Comparison of ENCODE assay signal across 9 cellular contexts in the genomic region with DNA sequence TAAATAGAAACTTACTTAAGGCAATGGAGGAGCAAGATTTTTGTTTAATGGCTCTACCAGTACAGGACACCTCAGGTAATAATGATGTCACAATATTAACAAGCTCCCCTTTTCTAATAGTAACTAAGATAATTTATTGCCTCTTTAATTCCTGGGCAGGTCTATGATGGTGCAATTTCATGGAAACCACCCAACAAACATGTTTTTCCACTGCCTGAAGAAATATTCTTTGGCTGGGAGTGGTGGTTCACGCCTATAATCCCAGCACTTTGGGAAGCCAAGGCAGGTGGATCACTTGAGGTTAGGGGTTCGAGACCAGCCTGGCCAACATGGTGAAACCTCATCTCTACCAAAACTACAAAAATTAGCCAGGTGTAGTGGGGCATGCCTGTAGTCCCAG. TPM values are rescaled to one million over a fixed set of nuclear protein-coding genes. Genes with fewer than 3 reads are reported as not detected.
DNase-seq lines count a peak whose midpoint lies in the region; ATAC-seq and TF ChIP-seq lines count a peak whose summit lies in the region.
"Not testable (repeated sequence)": the region's sequence is repeated elsewhere in the genome, so short reads cannot be mapped to it uniquely, and the experiment has no call there.
"Had no signal": no experiment of that assay in that cellular context is flagged by ENCODE, and none has a peak within 500 bp of the region (broad histone marks: within the 10 kb centered on the region; RNA-seq: fewer than 3 reads in every experiment).

No MANE protein-coding gene starts in this region.

- ATAC-seq in esophagus mucosa (peak; percentile 34), sciatic nerve (peak; percentile 63)

- H3K4ac ChIP-seq in mesenchymal stem cell (ENCODE audit: low read depth in 1 of 2, low read length in 2 of 2) = not testable (repeated sequence)

- H2BK5ac ChIP-seq in mesenchymal stem cell (ENCODE audit: low read depth, low read length, poor library complexity, severe bottlenecking) = not testable (repeated sequence)

- peaks cover 27% of the 10 kb centered on the region for H3K79me1 ChIP-seq in mesenchymal stem cell (replicated peaks; ENCODE audit: low read length, poor library complexity, severe bottlenecking)

- not testable (repeated sequence) for H3K9me3 ChIP-seq in hepatocyte (ENCODE audit: low read depth); mesenchymal stem cell (ENCODE audit: control insufficient read depth, low read length); subcutaneous abdominal adipose tissue (ENCODE audit: control insufficient read depth in 5 of 5, low read length in 5 of 5)

- H2BK15ac ChIP-seq in mesenchymal stem cell (ENCODE audit: low read depth, poor library complexity, severe bottlenecking) = not testable (repeated sequence)

- intact Hi-C loops in sciatic nerve (cut with DNase I) = not testable (repeated sequence)

- not testable (repeated sequence) for H3K4me1 ChIP-seq in hepatocyte (ENCODE audit: insufficient read depth); mesenchymal stem cell (ENCODE audit: control insufficient read depth, insufficient read depth, low read depth, low read length)
- peaks cover 3 to 73% (median 43%) of the 10 kb centered on the region in 5 donors for H3K4me1 ChIP-seq in subcutaneous abdominal adipose tissue (ENCODE audit: control insufficient read depth in 5 of 5, insufficient read depth in 5 of 5, low read length in 5 of 5)

- not testable (repeated sequence) for H2BK120ac ChIP-seq in mesenchymal stem cell (ENCODE audit: low read depth, low read length)

- not testable (repeated sequence) for H3K36me3 ChIP-seq in hepatocyte (replicated peaks; ENCODE audit: insufficient read depth, low read depth)
- H3K36me3 ChIP-seq in mesenchymal stem cell (ENCODE audit: control insufficient read depth in 1 of 2, insufficient read depth in 2 of 2, low read depth in 1 of 2, low read length in 2 of 2) (peaks cover 30 to 54% of the 10 kb centered on the region in 2 experiments), subcutaneous abdominal adipose tissue (ENCODE audit: control insufficient read depth in 5 of 5, insufficient read depth in 5 of 5, low read length in 5 of 5) (peaks cover 4 to 45% (median 28%) of the 10 kb centered on the region in 5 donors)

- not testable (repeated sequence) for H3K27me3 ChIP-seq in hepatocyte; mesenchymal stem cell (ENCODE audit: control insufficient read depth in 1 of 2, insufficient read depth in 1 of 2, low read length in 2 of 2); subcutaneous abdominal adipose tissue (ENCODE audit: control insufficient read depth in 5 of 5, insufficient read depth in 4 of 5, low read length in 5 of 5)

- H3K4me3 ChIP-seq in AG10803 (ENCODE audit: low read length); LNCaP clone FGC (ENCODE audit: low read depth, low read length); hepatocyte; mesenchymal stem cell (ENCODE audit: insufficient read depth in 1 of 2, low read depth in 1 of 2, low read length in 2 of 2); subcutaneous abdominal adipose tissue (ENCODE audit: low read depth in 1 of 5, low read length in 5 of 5): not testable (repeated sequence)

- H3K9ac ChIP-seq in mesenchymal stem cell (ENCODE audit: low read length) = peak overlapping the region; percentile 59
- H3K9ac ChIP-seq in subcutaneous abdominal adipose tissue (ENCODE audit: low read length in 5 of 5) = peak overlapping the region in 1 of 5 donors; percentile 32

- TF ChIP-seq CTCF in AG10803 (conservative IDR thresholded peaks at IDR 0.05; ENCODE audit: low read length); LNCaP clone FGC (IDR thresholded peaks at IDR 0.05; ENCODE audit: control insufficient read depth, extremely low read depth, insufficient read depth); hepatocyte (IDR thresholded peaks at IDR 0.05; ENCODE audit: poor library complexity): not testable (repeated sequence)

- H2AFZ ChIP-seq in hepatocyte; mesenchymal stem cell (ENCODE audit: low read depth, low read length): not testable (repeated sequence)

- not testable (repeated sequence) for H3K18ac ChIP-seq in mesenchymal stem cell (ENCODE audit: low read depth in 1 of 2, low read length in 2 of 2)

- not testable (repeated sequence) for H3K14ac ChIP-seq in mesenchymal stem cell (ENCODE audit: low read length in 2 of 2)

- not testable (repeated sequence) for H3K4me2 ChIP-seq in hepatocyte; mesenchymal stem cell (ENCODE audit: low read length, poor library complexity, severe bottlenecking)

- not testable (repeated sequence) for H3K79me2 ChIP-seq in hepatocyte

- not testable (repeated sequence) for H2BK12ac ChIP-seq in mesenchymal stem cell (ENCODE audit: low read length in 2 of 2)

- H2AK5ac ChIP-seq in mesenchymal stem cell (ENCODE audit: low read length, severe bottlenecking) = not testable (repeated sequence)

- 86% methylated on average over 2 of the region's 2 CpGs for WGBS in hepatocyte (ENCODE audit: low lambda C conversion rate, missing lambda C conversion rate)
- WGBS in mesenchymal stem cell = 100% methylated on average over 2 of the region's 2 CpGs

- DNase-seq in AG10803 (ENCODE audit: low read depth) (peak; percentile 46), LNCaP clone FGC (ENCODE audit: low read depth) (peak; percentile 62), amniotic epithelial cell (ENCODE audit: low read depth) (peak; percentile 49)
- not testable (repeated sequence) for DNase-seq in hepatocyte (ENCODE audit: low spot score); mesenchymal stem cell; sciatic nerve (ENCODE audit: low spot score)

- not testable (repeated sequence) for H3K23ac ChIP-seq in mesenchymal stem cell (ENCODE audit: low read length in 2 of 2)

- not testable (repeated sequence) for H4K8ac ChIP-seq in mesenchymal stem cell (ENCODE audit: low read length)

- not testable (repeated sequence) for H3K9me2 ChIP-seq in hepatocyte (replicated peaks; ENCODE audit: insufficient read depth)

- H3K27ac ChIP-seq in hepatocyte (peak overlapping the region; percentile 7), subcutaneous abdominal adipose tissue (ENCODE audit: low read depth, low read length) (peak overlapping the region; percentile 58)
- H3K27ac ChIP-seq in mesenchymal stem cell (ENCODE audit: low read length, poor library complexity, severe bottlenecking) = not testable (repeated sequence)

- H4K20me1 ChIP-seq in hepatocyte (ENCODE audit: insufficient read depth, poor library complexity, severe bottlenecking) = not testable (repeated sequence)

- H4K91ac ChIP-seq in mesenchymal stem cell (ENCODE audit: low read length) = not testable (repeated sequence)

RNA-seq across cellular contexts. Expression of a gene that starts 19.6 kb away (rescaled TPM):
- total RNA-seq in esophagus mucosa = 90.4 TPM
- total RNA-seq in hepatocyte = 82.0 and 86.4 TPM in 2 replicates
- polyA plus RNA-seq in hepatocyte = 35.3 and 42.4 TPM in 2 replicates
- polyA plus RNA-seq in mesenchymal stem cell (2013, experiment 1 of 2) = 172 TPM
- polyA plus RNA-seq in mesenchymal stem cell (2013, experiment 2 of 2) = 169 TPM
- 287 TPM for total RNA-seq in sciatic nerve

RNA-seq across cellular contexts. Expression of a gene that starts 30.2 kb away (rescaled TPM):
- total RNA-seq in esophagus mucosa (17.3 TPM), hepatocyte (36.0 and 40.7 TPM in 2 replicates), sciatic nerve (72.7 TPM)
- 139 and 159 TPM in 2 replicates for polyA plus RNA-seq in hepatocyte
- polyA plus RNA-seq in mesenchymal stem cell (2013, experiment 1 of 2) = 148 TPM
- polyA plus RNA-seq in mesenchymal stem cell (2013, experiment 2 of 2) = 153 TPM
- total RNA-seq: GM23338 had no signal
- polyA plus RNA-seq: GM23338 had no signal

RNA-seq across cellular contexts. Expression of a gene that starts 33.5 kb away (rescaled TPM):
- total RNA-seq in esophagus mucosa = 29.2 TPM
- 49.0 and 57.0 TPM in 2 replicates for total RNA-seq in hepatocyte
- 20.7 and 23.5 TPM in 2 replicates for polyA plus RNA-seq in hepatocyte
- polyA plus RNA-seq in mesenchymal stem cell (2013, experiment 1 of 2) = 52.3 TPM
- polyA plus RNA-seq in mesenchymal stem cell (2013, experiment 2 of 2) = 51.7 TPM
- 53.0 TPM for total RNA-seq in sciatic nerve

RNA-seq across cellular contexts. Expression of a gene that starts 39.8 kb away (rescaled TPM):
- total RNA-seq in esophagus mucosa = 17.4 TPM
- 11.3 and 12.4 TPM in 2 replicates for total RNA-seq in hepatocyte
- polyA plus RNA-seq in hepatocyte = 9.2 and 13.2 TPM in 2 replicates
- polyA plus RNA-seq in mesenchymal stem cell (2013, experiment 1 of 2) = 10.8 TPM
- polyA plus RNA-seq in mesenchymal stem cell (2013, experiment 2 of 2) = 11.7 TPM
- 18.5 TPM for total RNA-seq in sciatic nerve
